Comparison of ENCODE assay signal across 32 cellular contexts in genomic region chr3:75814797-75815196, GRCh38.
"Had no signal": no experiment of that assay in that cellular context is flagged by ENCODE, and none has a peak within 500 bp of the region (broad histone marks: within the 10 kb centered on the region; RNA-seq: fewer than 3 reads in every experiment).

No MANE protein-coding gene starts in this region.

- ATAC-seq: activated T-cell treated with anti-CD3 and anti-CD28 coated beads, Interleukin-2, amount 50 U/mL, for 72 hours; activated T-helper 17 cell treated with anti-CD3 and anti-CD28 coated beads, Interleukin-2, amount 50 U/mL, for 72 hours; effector memory CD8-positive, alpha-beta T cell; foreskin keratinocyte; gastrocnemius medialis; heart left ventricle had no signal

- DNase-seq: activated CD4-positive, alpha-beta memory T cell treated with anti-CD3 and anti-CD28 coated beads, Interleukin-2, amount 10 ng/mL, durations not matched to agents 7 days and 5 days; activated CD4-positive, alpha-beta T cell treated with anti-CD3 and anti-CD28 coated beads for 1 hour; activated CD4-positive, alpha-beta T cell treated with anti-CD3 and anti-CD28 coated beads for 4 hours; activated CD4-positive, alpha-beta T cell treated with anti-CD3 and anti-CD28 coated beads, Interleukin-2, amount 10 ng/mL, durations not matched to agents 7 days and 5 days; activated CD4-positive, alpha-beta T cell treated with anti-CD3 and anti-CD28 coated beads, Interleukin-2, amount 50 U/mL, for 4 hours; activated CD8-positive, alpha-beta memory T cell treated with anti-CD3 and anti-CD28 coated beads, Interleukin-2, amount 50 U/mL, for 48 hours; activated effector memory CD4-positive, alpha-beta T cell treated with Interleukin-2 at 50 U/mL for 16 hours; activated gamma-delta T cell treated with Interleukin-2 at 50 U/mL for 16 hours; activated naive CD4-positive, alpha-beta T cell treated with anti-CD3 and anti-CD28 coated beads, Interleukin-2, amount 50 U/mL, for 16 hours; activated naive CD4-positive, alpha-beta T cell treated with Interleukin-2 at 50 U/mL for 16 hours; activated T-cell treated with anti-CD3 and anti-CD28 coated beads for 4 hours; activated T-cell treated with anti-CD3 and anti-CD28 coated beads, Interleukin-2, amount 50 U/mL, for 24 hours; activated T-cell treated with anti-CD3 and anti-CD28 coated beads, Interleukin-2, amount 50 U/mL, for 72 hours; amniotic stem cell; anterior cingulate cortex; brain microvascular endothelial cell; cortex of kidney; dermis blood vessel endothelial cell; effector CD4-positive, alpha-beta T cell; effector memory CD8-positive, alpha-beta T cell; erythroblast; foreskin keratinocyte; gastrocnemius medialis; glutamatergic neuron; heart left ventricle; T-helper 2 cell had no signal

- H3K4me3 ChIP-seq: esophagus muscularis mucosa, gastrocnemius medialis, heart left ventricle had no signal

- H3K4me1 Mint-ChIP-seq: activated CD4-positive, alpha-beta memory T cell treated with anti-CD3 and anti-CD28 coated beads, Interleukin-2, amount 10 ng/mL, durations not matched to agents 7 days and 5 days; activated CD4-positive, alpha-beta T cell treated with anti-CD3 and anti-CD28 coated beads, Interleukin-2, amount 10 ng/mL, durations not matched to agents 7 days and 5 days; activated T-helper 17 cell treated with anti-CD3 and anti-CD28 coated beads, Interleukin-2, amount 50 U/mL, for 72 hours; central memory CD8-positive, alpha-beta T cell had no signal

- H3K27me3 Mint-ChIP-seq: activated CD4-positive, alpha-beta memory T cell treated with anti-CD3 and anti-CD28 coated beads, Interleukin-2, amount 10 ng/mL, durations not matched to agents 7 days and 5 days; activated CD4-positive, alpha-beta T cell treated with anti-CD3 and anti-CD28 coated beads, Interleukin-2, amount 10 ng/mL, durations not matched to agents 7 days and 5 days; effector memory CD8-positive, alpha-beta T cell had no signal

- H3K27ac ChIP-seq: brain microvascular endothelial cell, esophagus muscularis mucosa, foreskin keratinocyte, gastrocnemius medialis, heart left ventricle had no signal

- H3K4me1 ChIP-seq: esophagus muscularis mucosa, foreskin keratinocyte, gastrocnemius medialis, heart left ventricle had no signal

- H3K9me3 Mint-ChIP-seq: activated CD4-positive, alpha-beta T cell treated with anti-CD3 and anti-CD28 coated beads, Interleukin-2, amount 10 ng/mL, durations not matched to agents 7 days and 5 days had no signal

- H3K27me3 ChIP-seq: brain microvascular endothelial cell, foreskin keratinocyte, gastrocnemius medialis, heart left ventricle had no signal

- FAIRE-seq: astrocyte, bronchial epithelial cell had no signal

- H3K27ac Mint-ChIP-seq: activated CD4-positive, alpha-beta memory T cell treated with anti-CD3 and anti-CD28 coated beads, Interleukin-2, amount 10 ng/mL, durations not matched to agents 7 days and 5 days; activated CD4-positive, alpha-beta T cell treated with anti-CD3 and anti-CD28 coated beads, Interleukin-2, amount 10 ng/mL, durations not matched to agents 7 days and 5 days; activated naive CD8-positive, alpha-beta T cell; activated T-cell treated with anti-CD3 and anti-CD28 coated beads, Interleukin-2, amount 50 U/mL, for 24 hours; activated T-cell treated with anti-CD3 and anti-CD28 coated beads, Interleukin-2, amount 50 U/mL, for 72 hours; activated T-helper 17 cell treated with anti-CD3 and anti-CD28 coated beads, Interleukin-2, amount 50 U/mL, for 72 hours; effector memory CD8-positive, alpha-beta T cell had no signal

- H3K36me3 ChIP-seq: brain microvascular endothelial cell, esophagus muscularis mucosa, gastrocnemius medialis, heart left ventricle had no signal

- H3K36me3 Mint-ChIP-seq: activated naive CD8-positive, alpha-beta T cell had no signal

- H3K9me3 ChIP-seq: esophagus muscularis mucosa, gastrocnemius medialis, heart left ventricle had no signal

- H3K4me3 Mint-ChIP-seq: activated CD4-positive, alpha-beta memory T cell treated with anti-CD3 and anti-CD28 coated beads, Interleukin-2, amount 10 ng/mL, durations not matched to agents 7 days and 5 days; activated CD4-positive, alpha-beta T cell treated with anti-CD3 and anti-CD28 coated beads, Interleukin-2, amount 10 ng/mL, durations not matched to agents 7 days and 5 days; activated naive CD8-positive, alpha-beta T cell; activated T-cell treated with anti-CD3 and anti-CD28 coated beads, Interleukin-2, amount 50 U/mL, for 24 hours; activated T-cell treated with anti-CD3 and anti-CD28 coated beads, Interleukin-2, amount 50 U/mL, for 72 hours; activated T-helper 17 cell treated with anti-CD3 and anti-CD28 coated beads, Interleukin-2, amount 50 U/mL, for 72 hours; central memory CD8-positive, alpha-beta T cell; effector memory CD8-positive, alpha-beta T cell had no signal
